Comparison of ENCODE assay signal across 23 cellular contexts in genomic region chr19:7669641-7670040, GRCh38. TPM values are rescaled to one million over a fixed set of nuclear protein-coding genes. Genes with fewer than 3 reads are reported as not detected.
A peak's percentile ranks its signal among the peaks of the same experiment; 100 is the strongest.
DNase-seq lines count a peak whose midpoint lies in the region; ATAC-seq and TF ChIP-seq lines count a peak whose summit lies in the region.
"Had no signal": no experiment of that assay in that cellular context is flagged by ENCODE, and none has a peak within 500 bp of the region (broad histone marks: within the 10 kb centered on the region; RNA-seq: fewer than 3 reads in every experiment).

No MANE protein-coding gene starts in this region.

- ATAC-seq in left colon (no peak), GM19463 (IDR thresholded peaks at IDR 0.05; ENCODE audit: unreplicated experiment) (no peak)

- H3K9me3 Mint-ChIP-seq in glutamatergic neuron (ENCODE audit: unreplicated experiment) = no peaks in the 10 kb centered on the region
- no peaks in the 10 kb centered on the region for H3K9me3 Mint-ChIP-seq in MCF 10A (ENCODE audit: unreplicated experiment)

- H3K9me3 ChIP-seq in ES-I3 (ENCODE audit: control insufficient read depth, insufficient read depth, low read length) (no peaks in the 10 kb centered on the region), Loucy (ENCODE audit: insufficient read depth, low read depth, low read length) (no peaks in the 10 kb centered on the region), neutrophil (no peaks in the 10 kb centered on the region)
- H3K9me3 ChIP-seq: ascending aorta, SK-N-SH, testis had no signal

- H3K4me1 ChIP-seq in ES-I3 (ENCODE audit: insufficient read depth, low read length) = no peaks in the 10 kb centered on the region
- no peaks in the 10 kb centered on the region for H3K4me1 ChIP-seq in Loucy (ENCODE audit: insufficient read depth, low read length, poor library complexity, severe bottlenecking)
- peaks cover 58 to 71% of the 10 kb centered on the region in 2 experiments for H3K4me1 ChIP-seq in neutrophil (ENCODE audit: control insufficient read depth in 1 of 2, insufficient read depth in 1 of 2, low read depth in 1 of 2, low read length in 1 of 2)
- H3K4me1 ChIP-seq: ascending aorta, testis had no signal

- TF ChIP-seq CTCF in Loucy (conservative IDR thresholded peaks at IDR 0.05; ENCODE audit: low read length) = no peak
- TF ChIP-seq CTCF in glutamatergic neuron (IDR thresholded peaks at IDR 0.05; ENCODE audit: partially characterized antibody, unreplicated experiment) = no peak
- no peak for TF ChIP-seq CTCF in neutrophil (IDR thresholded peaks at IDR 0.05)
- TF ChIP-seq CTCF in MCF 10A (IDR thresholded peaks at IDR 0.05; ENCODE audit: unreplicated experiment) = no peak

- DNase-seq in glutamatergic neuron = no peak
- DNase-seq in left colon = no peak
- no peak for DNase-seq in MCF 10A (ENCODE audit: unreplicated experiment)
- DNase-seq: heart right ventricle; NCI-H1048; NCI-H187; SK-N-SH; stimulated activated CD4-positive, alpha-beta T cell treated with anti-CD3 and anti-CD28 coated beads, Interleukin-2, amount 100 ng/mL, for 48 hours; stimulated activated naive B cell treated with anti-CD40 and anti-IgM and Interleukin-4, amounts not matched to agents 10 μg/mL and 1 μg/mL and 100 μg/mL, for 72 hours had no signal

- H3K27ac ChIP-seq in neutrophil = peak overlapping the region; percentile 75
- H3K27ac ChIP-seq: ascending aorta, epithelial cell of prostate, KMS-11, testis, VCaP had no signal

- no peaks in the 10 kb centered on the region for H3F3A ChIP-seq in Loucy (ENCODE audit: low read depth)

- BruUV-seq in MCF 10A (replicated peaks; lab: Mats Ljungman, UMichigan) = no TSS peak

- no peaks in the 10 kb centered on the region for H3K9me2 ChIP-seq in Loucy (replicated peaks; ENCODE audit: low read depth, low read length)
- H3K9me2 ChIP-seq: SK-N-SH had no signal

- H3K27me3 ChIP-seq in Loucy (ENCODE audit: insufficient read depth, low read length, poor library complexity, severe bottlenecking) (no peaks in the 10 kb centered on the region), neutrophil (no peaks in the 10 kb centered on the region)
- H3K27me3 ChIP-seq: ascending aorta, testis had no signal

- H3K4me3 ChIP-seq in Loucy (ENCODE audit: low read length, poor library complexity, severe bottlenecking) (peak overlapping the region; percentile 34), neutrophil (ENCODE audit: low read depth in 1 of 2, low read length in 1 of 2) (peak overlapping the region; percentile 63 to 67)

- H3K27ac Mint-ChIP-seq in glutamatergic neuron (ENCODE audit: unreplicated experiment) (no peak overlapping the region), MCF 10A (ENCODE audit: low read depth, unreplicated experiment) (no peak overlapping the region)

- H4K20me1 ChIP-seq in Loucy (ENCODE audit: insufficient read depth, low read length, poor library complexity, severe bottlenecking) = no peaks in the 10 kb centered on the region

- no peak overlapping the region for H3K4me2 ChIP-seq in Loucy (ENCODE audit: low read depth, low read length, poor library complexity, severe bottlenecking)
- H3K4me2 ChIP-seq: KMS-11, SK-N-SH had no signal

- H3K9ac ChIP-seq in ES-I3 (ENCODE audit: low read depth, low read length) = peak overlapping the region; percentile 3; the same call in 1 of the 2 replicates
- H3K9ac ChIP-seq in Loucy (ENCODE audit: low read depth, low read length, poor library complexity, severe bottlenecking) = peak overlapping the region; percentile 37
- H3K9ac ChIP-seq: KMS-11, SK-N-SH had no signal

- CTCF ChIA-PET in MCF 10A (lab: Yijun Ruan, JAX) = interaction anchor here (0.6 to 2.0 kb wide), 3 partner anchors 11 to 131 kb away, joined by 4 to 6 read pairs (median 4); partner anchors contain the start of gene TRAPPC5

- peaks cover 9% of the 10 kb centered on the region for H3K36me3 Mint-ChIP-seq in glutamatergic neuron (ENCODE audit: unreplicated experiment)
- H3K36me3 Mint-ChIP-seq in MCF 10A (ENCODE audit: insufficient read depth, unreplicated experiment) = no peaks in the 10 kb centered on the region

- H3K36me3 ChIP-seq in ES-I3 (ENCODE audit: insufficient read depth, low read length) (no peaks in the 10 kb centered on the region), Loucy (ENCODE audit: insufficient read depth, low read length) (no peaks in the 10 kb centered on the region), neutrophil (no peaks in the 10 kb centered on the region)
- H3K36me3 ChIP-seq: ascending aorta, heart right ventricle had no signal

- H3K27me3 Mint-ChIP-seq in glutamatergic neuron (ENCODE audit: unreplicated experiment) (peaks cover 14% of the 10 kb centered on the region), MCF 10A (ENCODE audit: insufficient read depth, unreplicated experiment) (peaks cover 22% of the 10 kb centered on the region)

- intact Hi-C loops in left colon (cut with DNase I, micrococcal nuclease) (no loop called here), MCF 10A (cut with micrococcal nuclease) (no loop called here)

- peaks cover 4% of the 10 kb centered on the region for H3K4me1 Mint-ChIP-seq in glutamatergic neuron (ENCODE audit: low read depth, unreplicated experiment)
- H3K4me1 Mint-ChIP-seq in MCF 10A (ENCODE audit: insufficient read depth, unreplicated experiment) = no peaks in the 10 kb centered on the region

- POLR2A ChIA-PET in MCF 10A (lab: Yijun Ruan, JAX) = interaction anchor here (0.7 to 0.9 kb wide), 2 partner anchors 11 to 16 kb away, joined by 3 read pairs; partner anchors contain the start of gene TRAPPC5

- H3K79me2 ChIP-seq in Loucy (ENCODE audit: insufficient read depth, low read length) = no peaks in the 10 kb centered on the region

- no peak overlapping the region for H2AFZ ChIP-seq in Loucy (ENCODE audit: low read length)

- H3K4me3 Mint-ChIP-seq in glutamatergic neuron (ENCODE audit: unreplicated experiment) (peak overlapping the region; percentile 80), MCF 10A (ENCODE audit: unreplicated experiment) (no peak overlapping the region)

RNA-seq across cellular contexts. Expression of gene RETN, which starts 0.8 kb away (rescaled TPM):
- total RNA-seq in glutamatergic neuron (ENCODE audit: unreplicated experiment) (not detected), left colon (not detected), MCF 10A (2022) (not detected in 2 replicates)
- total RNA-seq: ascending aorta; lung microvascular endothelial cell; renal cortical epithelial cell; smooth muscle cell; T-helper 2 cell treated with Interferon-gamma antibody and Interleukin-4, amounts not matched to agents 100 ng/mL and 5 ng/mL, for 36 hours; testis had no signal

RNA-seq across cellular contexts. Expression of gene MCEMP1, which starts 7.2 kb away (rescaled TPM):
- total RNA-seq in glutamatergic neuron (ENCODE audit: unreplicated experiment) (not detected), left colon (not detected), MCF 10A (2022) (0.44 TPM in 1 of 2 replicates, not detected in the other)
- total RNA-seq: ascending aorta; kidney epithelial cell; lung microvascular endothelial cell; renal cortical epithelial cell; smooth muscle cell; T-helper 2 cell treated with Interferon-gamma antibody and Interleukin-4, amounts not matched to agents 100 ng/mL and 5 ng/mL, for 36 hours; testis had no signal

RNA-seq across cellular contexts. Expression of gene TRAPPC5, which starts 11.0 kb away (rescaled TPM):
- total RNA-seq in glutamatergic neuron (ENCODE audit: unreplicated experiment) (142 TPM), left colon (100 to 1,000 TPM; 107 to 108 TPM), MCF 10A (2022) (123 and 155 TPM in 2 replicates)

RNA-seq across cellular contexts. Expression of gene FCER2, which starts 32.3 kb away (rescaled TPM):
- not detected for total RNA-seq in glutamatergic neuron (ENCODE audit: unreplicated experiment)
- under 1 TPM; 0.27 to 0.64 TPM for total RNA-seq in left colon
- not detected in 2 replicates for total RNA-seq in MCF 10A (2022)
- total RNA-seq: ascending aorta, kidney epithelial cell, lung microvascular endothelial cell, renal cortical epithelial cell, smooth muscle cell had no signal

RNA-seq across cellular contexts. Expression of gene STXBP2, which starts 32.7 kb away (rescaled TPM):
- total RNA-seq in glutamatergic neuron (ENCODE audit: unreplicated experiment) (32.8 TPM), left colon (100 to 1,000 TPM; 186 to 209 TPM), MCF 10A (2022) (94.4 and 102 TPM in 2 replicates)
